In the genomic region with DNA sequence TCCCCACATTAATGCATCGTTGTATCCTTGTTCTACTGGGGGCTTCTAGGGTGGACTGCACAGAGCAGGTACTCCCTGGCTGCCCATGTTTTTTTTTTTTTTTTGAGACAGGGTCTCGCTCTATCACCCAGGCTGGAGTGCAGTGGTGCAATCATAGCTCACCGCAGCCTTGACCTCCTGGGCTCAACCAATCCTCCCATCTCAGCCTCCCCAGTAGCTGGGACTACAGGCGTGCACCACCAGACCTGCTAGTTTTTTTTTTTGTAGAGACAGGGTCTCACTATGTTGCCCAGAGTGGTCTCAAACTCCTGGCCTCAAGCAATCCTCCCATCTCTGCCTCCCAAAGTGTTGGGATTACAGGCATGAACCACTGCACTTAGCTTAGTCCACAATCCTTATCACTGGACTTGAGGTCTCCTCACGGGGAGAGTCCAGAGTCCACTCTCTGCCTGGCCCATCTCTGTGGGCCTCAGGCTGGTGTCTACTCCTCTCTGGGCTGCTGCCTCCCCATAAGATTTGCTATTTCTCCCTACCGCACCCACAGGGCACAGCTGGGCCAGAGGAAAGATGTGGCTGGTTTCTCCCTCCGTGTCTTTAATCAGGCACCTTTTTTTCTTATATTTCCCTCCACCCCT, we compare ENCODE assay signal across 1 cellular context.
TF ChIP-seq lines count a peak whose summit lies in the region.

No MANE protein-coding gene starts in this region.

TF ChIP-seq in HepG2, 621 proteins besides CTCF, POLR2A, EP300 and RAD21:
- no peak for TF ChIP-seq ZNF777 (CRISPR knock-in tag; IDR thresholded peaks at IDR 0.05)
- no peak for TF ChIP-seq RFX5 (IDR thresholded peaks at IDR 0.05; ENCODE audit: low read depth, low read length)
- TF ChIP-seq HNRNPUL1 (IDR thresholded peaks at IDR 0.05; ENCODE audit: low read depth, low read length), result no peak
- TF ChIP-seq ASH2L (IDR thresholded peaks at IDR 0.05; ENCODE audit: insufficient read length, low read depth, low read length), result no peak
- TF ChIP-seq ZNF460 (CRISPR knock-in tag; IDR thresholded peaks at IDR 0.05; ENCODE audit: borderline replicate concordance), result peak; percentile 28; the same call in 1 of the 2 replicates
- peak; percentile 57 for TF ChIP-seq HNF4A (CRISPR knock-in tag; IDR thresholded peaks at IDR 0.05)
- TF ChIP-seq ZNF83 (CRISPR knock-in tag; IDR thresholded peaks at IDR 0.05; ENCODE audit: borderline replicate concordance), result no peak
- no peak for TF ChIP-seq ZNF12 (CRISPR knock-in tag; IDR thresholded peaks at IDR 0.05)
- no peak for TF ChIP-seq LRRFIP1 (CRISPR knock-in tag; conservative IDR thresholded peaks at IDR 0.05)
- peak; percentile 90 for TF ChIP-seq ZNF770 (CRISPR knock-in tag; IDR thresholded peaks at IDR 0.05)
- no peak for TF ChIP-seq GATAD1 (CRISPR knock-in tag; IDR thresholded peaks at IDR 0.05)
- TF ChIP-seq ZNF768 (CRISPR knock-in tag; IDR thresholded peaks at IDR 0.05), result peak; percentile 50
- TF ChIP-seq ZBTB26 (CRISPR knock-in tag; IDR thresholded peaks at IDR 0.05; ENCODE audit: borderline replicate concordance), result no peak
- TF ChIP-seq MXD3 (CRISPR knock-in tag; IDR thresholded peaks at IDR 0.05), result no peak
